10 cellular contexts compared by ENCODE assay signal in genomic region chr1:201493757-201494617, GRCh38. TPM values are rescaled to one million over a fixed set of nuclear protein-coding genes. Genes with fewer than 3 reads are reported as not detected.
DNase-seq lines count a peak whose midpoint lies in the region; ATAC-seq and TF ChIP-seq lines count a peak whose summit lies in the region.
"Had no signal": no experiment of that assay in that cellular context is flagged by ENCODE, and none has a peak within 500 bp of the region (broad histone marks: within the 10 kb centered on the region; RNA-seq: fewer than 3 reads in every experiment).

No MANE protein-coding gene starts in this region.

- H3K4me3 ChIP-seq in adrenal gland = no peak overlapping the region
- H3K4me3 ChIP-seq in fibroblast of lung (replicated peaks in 1 of 4; ENCODE audit: control extremely low read depth in 1 of 4, insufficient read depth in 1 of 4, low read depth in 3 of 4, low read length in 4 of 4) = no peak overlapping the region
- H3K4me3 ChIP-seq in muscle layer of duodenum (ENCODE audit: low read depth in 1 of 2, low read length in 2 of 2) = peak overlapping the region in 1 of 2 donors; percentile 16
- no peak overlapping the region for H3K4me3 ChIP-seq in transverse colon

- TF ChIP-seq CTCF in adrenal gland (IDR thresholded peaks at IDR 0.05) (no peak), fibroblast of lung (conservative IDR thresholded peaks at IDR 0.05 in 1 of 2, IDR thresholded peaks at IDR 0.05 in 1 of 2; ENCODE audit: low read depth in 1 of 2, low read length in 2 of 2) (no peak), transverse colon (IDR thresholded peaks at IDR 0.05) (no peak)

- in situ Hi-C loops in transverse colon (cut with MboI; ENCODE audit: low pct_ligation_motif_present in 1 of 4, low pct_unique_long_range_greater_than_20kb in 1 of 4, low sequenced_read_pairs in 3 of 4) = no loop called here

- peaks cover 38% of the 10 kb centered on the region for H3K79me2 ChIP-seq in fibroblast of lung (ENCODE audit: control insufficient read depth, insufficient read depth, low read length)

- H3K36me3 ChIP-seq in adrenal gland (replicated peaks in 1 of 2) = peaks cover 0 to 6% of the 10 kb centered on the region in 2 donors
- peaks cover 21% of the 10 kb centered on the region for H3K36me3 ChIP-seq in fibroblast of lung (ENCODE audit: control insufficient read depth, insufficient read depth, low read length)
- peaks cover 38 to 50% of the 10 kb centered on the region in 2 donors for H3K36me3 ChIP-seq in muscle layer of duodenum (ENCODE audit: control insufficient read depth in 1 of 2, insufficient read depth in 2 of 2, low read length in 2 of 2)
- peaks cover 0 to 23% (median 7%) of the 10 kb centered on the region in 4 donors for H3K36me3 ChIP-seq in transverse colon

- H3K27me3 ChIP-seq in adrenal gland = no peaks in the 10 kb centered on the region
- H3K27me3 ChIP-seq in fibroblast of lung (ENCODE audit: control insufficient read depth, insufficient read depth, low read length) = no peaks in the 10 kb centered on the region
- H3K27me3 ChIP-seq in muscle layer of duodenum (ENCODE audit: low read depth, low read length) = no peaks in the 10 kb centered on the region
- no peaks in the 10 kb centered on the region for H3K27me3 ChIP-seq in transverse colon

- H3K9ac ChIP-seq in fibroblast of lung (ENCODE audit: insufficient read depth, low read length) = no peak overlapping the region

- no peaks in the 10 kb centered on the region for H3K9me3 ChIP-seq in adrenal gland (replicated peaks in 1 of 3)
- H3K9me3 ChIP-seq in fibroblast of lung (ENCODE audit: control insufficient read depth, insufficient read depth, low read depth, low read length) = no peaks in the 10 kb centered on the region
- H3K9me3 ChIP-seq in muscle layer of duodenum (ENCODE audit: control insufficient read depth in 1 of 2, low read length in 2 of 2) = no peaks in the 10 kb centered on the region
- H3K9me3 ChIP-seq in transverse colon = no peaks in the 10 kb centered on the region

- H3K4me2 ChIP-seq in fibroblast of lung (ENCODE audit: extremely low read depth, insufficient read depth, low read length) = no peak overlapping the region

- H4K20me1 ChIP-seq in fibroblast of lung (ENCODE audit: control insufficient read depth, extremely low read depth, insufficient read depth, low read length) = no peaks in the 10 kb centered on the region

- DNase-seq in adrenal gland (peak in 6 of 7 donors; percentile 62 to 82 (median 68)), fibroblast of lung (ENCODE audit: low read depth in 2 of 2) (peak; percentile 74 to 83), transverse colon (no peak), DMS79 treated with DMSO at 0.1 percent for 48 hours (lab: John Stamatoyannopoulos, UW) (no peak)
- DNase-seq: activated CD8-positive, alpha-beta memory T cell treated with anti-CD3 and anti-CD28 coated beads for 24 hours; HCEC 1CT; SHP77 had no signal

- ATAC-seq in HG02973 (IDR thresholded peaks at IDR 0.05; ENCODE audit: unreplicated experiment) (no peak), GM19467 (IDR thresholded peaks at IDR 0.05; ENCODE audit: unreplicated experiment) (no peak)

- TF ChIP-seq POLR2A in adrenal gland (IDR thresholded peaks at IDR 0.05) = no peak
- no peak for TF ChIP-seq POLR2A in transverse colon (IDR thresholded peaks at IDR 0.05)

- intact Hi-C loops in adrenal gland (cut with DNase I) (no loop called here), transverse colon (cut with DNase I; ENCODE audit: low total_unique reads) (no loop called here)

- H3K4me1 ChIP-seq in adrenal gland (replicated peaks in 1 of 2) (peaks cover 20 to 67% of the 10 kb centered on the region in 2 donors), fibroblast of lung (ENCODE audit: control insufficient read depth, extremely low read depth, insufficient read depth, low read length) (peaks cover 55% of the 10 kb centered on the region), muscle layer of duodenum (ENCODE audit: control insufficient read depth in 1 of 2, insufficient read depth in 2 of 2, low read length in 2 of 2) (peaks cover 51 to 99% of the 10 kb centered on the region in 2 donors), transverse colon (peaks cover 49 to 86% (median 68%) of the 10 kb centered on the region in 4 donors)

- H3K27ac ChIP-seq in adrenal gland (peak overlapping the region in 3 of 5 donors; percentile 33 to 86 (median 42)), fibroblast of lung (ENCODE audit: insufficient read depth, low read length) (no peak overlapping the region), muscle layer of duodenum (ENCODE audit: low read length) (peak overlapping the region; percentile 81), transverse colon (peak overlapping the region; percentile 93 to 97 (median 96))

- no peak overlapping the region for H2AFZ ChIP-seq in fibroblast of lung (ENCODE audit: low read length)

- 19 to 32% (median 25%) methylated on average over 12 to 15 of the region's 15 CpGs for WGBS in adrenal gland, 4 donors
- 58% methylated on average over 9 to 15 of the region's 15 CpGs for WGBS in transverse colon (ENCODE audit: low coverage in 1 of 2), 2 donors

- TF ChIP-seq EP300 in transverse colon (IDR thresholded peaks at IDR 0.05; ENCODE audit: low read depth) = no peak

RNA-seq across cellular contexts. Expression of gene CSRP1, which starts 12.9 kb away (rescaled TPM):
- 100 to 1,000 TPM in 5 of 8 donors, 10 to 100 TPM in 3; 67.6 to 470 (median 200) TPM for total RNA-seq in adrenal gland
- polyA plus RNA-seq in adrenal gland = 100 to 1,000 TPM in 2 of 3 donors, 10 to 100 TPM in 1; 85.6 to 159 (median 156) TPM
- total RNA-seq in fibroblast of lung = 158 and 195 TPM in 2 replicates
- 438 and 1,081 TPM in 2 replicates for polyA plus RNA-seq in fibroblast of lung
- 450 and 1,109 TPM in 2 replicates for polyA plus RNA-seq in fibroblast of lung (2012)
- 886 and 2,174 TPM in 2 replicates for polyA minus RNA-seq in fibroblast of lung (ENCODE audit: low replicate concordance)
- 1,000 to 10,000 TPM in 2 of 4 donors, 100 to 1,000 TPM in 2; 697 to 1,474 (median 915) TPM for total RNA-seq in transverse colon

RNA-seq across cellular contexts. Expression of gene PHLDA3, which starts 25.0 kb away (rescaled TPM):
- total RNA-seq in adrenal gland = 10 to 100 TPM; 14.5 to 64.7 (median 30.6) TPM
- polyA plus RNA-seq in adrenal gland = 10 to 100 TPM in 2 of 3 donors, 1 to 10 TPM in 1; 2.1 to 30.7 (median 30.4) TPM
- total RNA-seq in fibroblast of lung = 138 and 141 TPM in 2 replicates
- polyA plus RNA-seq in fibroblast of lung = 25.9 and 26.5 TPM in 2 replicates
- 57.8 and 74.3 TPM in 2 replicates for polyA plus RNA-seq in fibroblast of lung (2012)
- 18.9 and 32.3 TPM in 2 replicates for polyA minus RNA-seq in fibroblast of lung (ENCODE audit: low replicate concordance)
- 10 to 100 TPM; 19.4 to 47.6 (median 31.5) TPM for total RNA-seq in transverse colon

RNA-seq across cellular contexts. Expression of gene NAV1, which starts 44.9 kb away (rescaled TPM):
- total RNA-seq in adrenal gland = 10 to 100 TPM; 12.4 to 21.9 (median 17.1) TPM
- polyA plus RNA-seq in adrenal gland = 10 to 100 TPM in 1 of 3 donors, 1 to 10 TPM in 2; 3.0 to 11.3 (median 4.4) TPM
- total RNA-seq in fibroblast of lung = 7.2 and 19.8 TPM in 2 replicates
- polyA plus RNA-seq in fibroblast of lung = 64.0 and 66.5 TPM in 2 replicates
- polyA plus RNA-seq in fibroblast of lung (2012) = 65.3 and 96.6 TPM in 2 replicates
- polyA minus RNA-seq in fibroblast of lung (ENCODE audit: low replicate concordance) = 355 and 377 TPM in 2 replicates
- total RNA-seq in transverse colon = 10 to 100 TPM; 13.0 to 40.6 (median 16.9) TPM

Comparison
In these comparisons a context has a peak if more than half of its experiments do, and no peak if none do; other contexts are left out.
1. DNase-seq: peak in adrenal gland (6 of 7) and fibroblast of lung (2 of 2); none in transverse colon (single experiment) and DMS79 treated with DMSO at 0.1 percent for 48 hours (single experiment).